ENCODE assay signal across 1 cellular context in the genomic region with DNA sequence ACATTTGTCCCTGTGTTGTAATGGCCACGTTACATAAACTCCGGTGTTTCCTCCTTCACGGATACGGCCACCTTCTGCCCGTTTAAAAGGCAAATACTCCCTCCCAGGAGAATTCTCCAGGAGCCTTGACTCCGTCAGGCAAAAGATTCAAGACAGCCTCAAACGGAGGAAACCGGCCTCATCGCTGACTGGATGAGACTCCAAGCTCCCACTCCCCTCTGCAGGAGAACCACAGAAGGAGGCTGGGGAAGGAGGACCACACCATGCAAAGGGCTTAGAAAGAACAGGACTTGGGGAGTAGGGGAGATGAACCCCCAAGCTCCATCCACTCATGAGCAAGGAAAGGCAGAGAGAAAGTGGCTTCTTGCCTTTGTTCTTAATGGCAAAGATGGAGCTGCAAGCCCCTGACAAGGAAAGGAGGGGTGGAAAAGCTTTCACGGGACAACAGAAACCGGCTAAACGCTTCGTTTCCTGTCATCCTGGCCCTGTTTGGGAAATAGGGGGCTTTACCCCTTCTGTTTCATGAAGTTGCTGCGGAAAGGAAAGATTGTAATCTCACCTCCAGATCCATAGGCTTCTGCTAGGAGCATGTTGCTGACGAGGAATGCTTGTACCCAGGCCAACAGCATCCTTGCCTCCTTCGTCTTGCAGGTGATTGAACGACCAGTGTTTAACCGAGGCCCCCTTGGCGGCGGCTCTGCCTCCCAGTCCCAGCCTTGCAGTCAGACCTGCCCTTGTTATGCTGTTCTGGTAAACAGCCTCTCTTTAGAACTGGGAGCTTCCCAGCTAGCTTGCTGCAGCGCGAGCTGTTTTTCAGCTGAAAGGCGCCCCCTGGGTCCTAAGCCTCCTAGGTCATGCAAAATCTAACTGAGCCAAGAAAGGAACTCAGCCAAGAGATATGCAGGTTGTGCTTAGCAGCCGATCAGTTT.
A peak's percentile ranks its signal among the peaks of the same experiment; 100 is the strongest.
TF ChIP-seq lines count a peak whose summit lies in the region.

A gene with protein sequence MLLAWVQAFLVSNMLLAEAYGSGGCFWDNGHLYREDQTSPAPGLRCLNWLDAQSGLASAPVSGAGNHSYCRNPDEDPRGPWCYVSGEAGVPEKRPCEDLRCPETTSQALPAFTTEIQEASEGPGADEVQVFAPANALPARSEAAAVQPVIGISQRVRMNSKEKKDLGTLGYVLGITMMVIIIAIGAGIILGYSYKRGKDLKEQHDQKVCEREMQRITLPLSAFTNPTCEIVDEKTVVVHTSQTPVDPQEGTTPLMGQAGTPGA (minus strand): TSS at position 773 of the 929 bp plus-strand sequence. CDS start 144 bp downstream, at position 629.

TF ChIP-seq in HepG2, 621 proteins besides CTCF, POLR2A, EP300 and RAD21 (continued from another document and continues in another):
- TF ChIP-seq, protein P1, sequence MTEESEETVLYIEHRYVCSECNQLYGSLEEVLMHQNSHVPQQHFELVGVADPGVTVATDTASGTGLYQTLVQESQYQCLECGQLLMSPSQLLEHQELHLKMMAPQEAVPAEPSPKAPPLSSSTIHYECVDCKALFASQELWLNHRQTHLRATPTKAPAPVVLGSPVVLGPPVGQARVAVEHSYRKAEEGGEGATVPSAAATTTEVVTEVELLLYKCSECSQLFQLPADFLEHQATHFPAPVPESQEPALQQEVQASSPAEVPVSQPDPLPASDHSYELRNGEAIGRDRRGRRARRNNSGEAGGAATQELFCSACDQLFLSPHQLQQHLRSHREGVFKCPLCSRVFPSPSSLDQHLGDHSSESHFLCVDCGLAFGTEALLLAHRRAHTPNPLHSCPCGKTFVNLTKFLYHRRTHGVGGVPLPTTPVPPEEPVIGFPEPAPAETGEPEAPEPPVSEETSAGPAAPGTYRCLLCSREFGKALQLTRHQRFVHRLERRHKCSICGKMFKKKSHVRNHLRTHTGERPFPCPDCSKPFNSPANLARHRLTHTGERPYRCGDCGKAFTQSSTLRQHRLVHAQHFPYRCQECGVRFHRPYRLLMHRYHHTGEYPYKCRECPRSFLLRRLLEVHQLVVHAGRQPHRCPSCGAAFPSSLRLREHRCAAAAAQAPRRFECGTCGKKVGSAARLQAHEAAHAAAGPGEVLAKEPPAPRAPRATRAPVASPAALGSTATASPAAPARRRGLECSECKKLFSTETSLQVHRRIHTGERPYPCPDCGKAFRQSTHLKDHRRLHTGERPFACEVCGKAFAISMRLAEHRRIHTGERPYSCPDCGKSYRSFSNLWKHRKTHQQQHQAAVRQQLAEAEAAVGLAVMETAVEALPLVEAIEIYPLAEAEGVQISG (CRISPR knock-in tag; IDR thresholded peaks at IDR 0.05) = peak; percentile 77
- TF ChIP-seq, protein P2, sequence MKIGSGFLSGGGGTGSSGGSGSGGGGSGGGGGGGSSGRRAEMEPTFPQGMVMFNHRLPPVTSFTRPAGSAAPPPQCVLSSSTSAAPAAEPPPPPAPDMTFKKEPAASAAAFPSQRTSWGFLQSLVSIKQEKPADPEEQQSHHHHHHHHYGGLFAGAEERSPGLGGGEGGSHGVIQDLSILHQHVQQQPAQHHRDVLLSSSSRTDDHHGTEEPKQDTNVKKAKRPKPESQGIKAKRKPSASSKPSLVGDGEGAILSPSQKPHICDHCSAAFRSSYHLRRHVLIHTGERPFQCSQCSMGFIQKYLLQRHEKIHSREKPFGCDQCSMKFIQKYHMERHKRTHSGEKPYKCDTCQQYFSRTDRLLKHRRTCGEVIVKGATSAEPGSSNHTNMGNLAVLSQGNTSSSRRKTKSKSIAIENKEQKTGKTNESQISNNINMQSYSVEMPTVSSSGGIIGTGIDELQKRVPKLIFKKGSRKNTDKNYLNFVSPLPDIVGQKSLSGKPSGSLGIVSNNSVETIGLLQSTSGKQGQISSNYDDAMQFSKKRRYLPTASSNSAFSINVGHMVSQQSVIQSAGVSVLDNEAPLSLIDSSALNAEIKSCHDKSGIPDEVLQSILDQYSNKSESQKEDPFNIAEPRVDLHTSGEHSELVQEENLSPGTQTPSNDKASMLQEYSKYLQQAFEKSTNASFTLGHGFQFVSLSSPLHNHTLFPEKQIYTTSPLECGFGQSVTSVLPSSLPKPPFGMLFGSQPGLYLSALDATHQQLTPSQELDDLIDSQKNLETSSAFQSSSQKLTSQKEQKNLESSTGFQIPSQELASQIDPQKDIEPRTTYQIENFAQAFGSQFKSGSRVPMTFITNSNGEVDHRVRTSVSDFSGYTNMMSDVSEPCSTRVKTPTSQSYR (CRISPR knock-in tag; IDR thresholded peaks at IDR 0.05; ENCODE audit: borderline replicate concordance) = no peak
- peak; percentile 61; the same call in 1 of the 3 replicates for TF ChIP-seq MXI1 (IDR thresholded peaks at IDR 0.05; ENCODE audit: borderline replicate concordance, low read depth, low read length)
- peak; percentile 53; the same call in 1 of the 2 replicates for TF ChIP-seq FOXK1 (CRISPR knock-in tag; IDR thresholded peaks at IDR 0.05; ENCODE audit: borderline replicate concordance, low read depth)
- TF ChIP-seq PAWR (CRISPR knock-in tag; IDR thresholded peaks at IDR 0.05; ENCODE audit: borderline replicate concordance) = no peak
- TF ChIP-seq ELF1 (CRISPR knock-in tag; IDR thresholded peaks at IDR 0.05) = 0 out of 2 replicates have a peak, but pooled peaks have one; percentile 12
- no peak for TF ChIP-seq ZNF24 (IDR thresholded peaks at IDR 0.05)
- TF ChIP-seq, protein P3, sequence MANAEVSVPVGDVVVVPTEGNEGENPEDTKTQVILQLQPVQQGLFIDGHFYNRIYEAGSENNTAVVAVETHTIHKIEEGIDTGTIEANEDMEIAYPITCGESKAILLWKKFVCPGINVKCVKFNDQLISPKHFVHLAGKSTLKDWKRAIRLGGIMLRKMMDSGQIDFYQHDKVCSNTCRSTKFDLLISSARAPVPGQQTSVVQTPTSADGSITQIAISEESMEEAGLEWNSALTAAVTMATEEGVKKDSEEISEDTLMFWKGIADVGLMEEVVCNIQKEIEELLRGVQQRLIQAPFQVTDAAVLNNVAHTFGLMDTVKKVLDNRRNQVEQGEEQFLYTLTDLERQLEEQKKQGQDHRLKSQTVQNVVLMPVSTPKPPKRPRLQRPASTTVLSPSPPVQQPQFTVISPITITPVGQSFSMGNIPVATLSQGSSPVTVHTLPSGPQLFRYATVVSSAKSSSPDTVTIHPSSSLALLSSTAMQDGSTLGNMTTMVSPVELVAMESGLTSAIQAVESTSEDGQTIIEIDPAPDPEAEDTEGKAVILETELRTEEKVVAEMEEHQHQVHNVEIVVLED (CRISPR knock-in tag; IDR thresholded peaks at IDR 0.05; ENCODE audit: borderline replicate concordance) = peak; percentile 41; the same call in 1 of the 2 replicates
- TF ChIP-seq HHEX (CRISPR knock-in tag; IDR thresholded peaks at IDR 0.05) = no peak
- no peak for TF ChIP-seq REL (CRISPR knock-in tag; conservative IDR thresholded peaks at IDR 0.05)
- TF ChIP-seq, protein P4, sequence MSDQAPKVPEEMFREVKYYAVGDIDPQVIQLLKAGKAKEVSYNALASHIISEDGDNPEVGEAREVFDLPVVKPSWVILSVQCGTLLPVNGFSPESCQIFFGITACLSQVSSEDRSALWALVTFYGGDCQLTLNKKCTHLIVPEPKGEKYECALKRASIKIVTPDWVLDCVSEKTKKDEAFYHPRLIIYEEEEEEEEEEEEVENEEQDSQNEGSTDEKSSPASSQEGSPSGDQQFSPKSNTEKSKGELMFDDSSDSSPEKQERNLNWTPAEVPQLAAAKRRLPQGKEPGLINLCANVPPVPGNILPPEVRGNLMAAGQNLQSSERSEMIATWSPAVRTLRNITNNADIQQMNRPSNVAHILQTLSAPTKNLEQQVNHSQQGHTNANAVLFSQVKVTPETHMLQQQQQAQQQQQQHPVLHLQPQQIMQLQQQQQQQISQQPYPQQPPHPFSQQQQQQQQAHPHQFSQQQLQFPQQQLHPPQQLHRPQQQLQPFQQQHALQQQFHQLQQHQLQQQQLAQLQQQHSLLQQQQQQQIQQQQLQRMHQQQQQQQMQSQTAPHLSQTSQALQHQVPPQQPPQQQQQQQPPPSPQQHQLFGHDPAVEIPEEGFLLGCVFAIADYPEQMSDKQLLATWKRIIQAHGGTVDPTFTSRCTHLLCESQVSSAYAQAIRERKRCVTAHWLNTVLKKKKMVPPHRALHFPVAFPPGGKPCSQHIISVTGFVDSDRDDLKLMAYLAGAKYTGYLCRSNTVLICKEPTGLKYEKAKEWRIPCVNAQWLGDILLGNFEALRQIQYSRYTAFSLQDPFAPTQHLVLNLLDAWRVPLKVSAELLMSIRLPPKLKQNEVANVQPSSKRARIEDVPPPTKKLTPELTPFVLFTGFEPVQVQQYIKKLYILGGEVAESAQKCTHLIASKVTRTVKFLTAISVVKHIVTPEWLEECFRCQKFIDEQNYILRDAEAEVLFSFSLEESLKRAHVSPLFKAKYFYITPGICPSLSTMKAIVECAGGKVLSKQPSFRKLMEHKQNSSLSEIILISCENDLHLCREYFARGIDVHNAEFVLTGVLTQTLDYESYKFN (CRISPR knock-in tag; conservative IDR thresholded peaks at IDR 0.05) = 0 out of 2 replicates have a peak, but pooled peaks have one; percentile 28
- TF ChIP-seq ZNF644 (CRISPR knock-in tag; IDR thresholded peaks at IDR 0.05; ENCODE audit: low read depth) = no peak
- no peak for TF ChIP-seq ZNF256 (CRISPR knock-in tag; conservative IDR thresholded peaks at IDR 0.05)
- peak; percentile 41 for TF ChIP-seq ZNF781 (CRISPR knock-in tag; IDR thresholded peaks at IDR 0.05; ENCODE audit: borderline replicate concordance, not compliant biosample characterization)
- no peak for TF ChIP-seq ESRRA (CRISPR knock-in tag; IDR thresholded peaks at IDR 0.05; ENCODE audit: low read depth)
- TF ChIP-seq MATR3 (CRISPR knock-in tag; IDR thresholded peaks at IDR 0.05) = no peak
- peak; percentile 37; the same call in 1 of the 2 replicates for TF ChIP-seq HMG20A (CRISPR knock-in tag; IDR thresholded peaks at IDR 0.05; ENCODE audit: borderline replicate concordance)
- TF ChIP-seq ZNF792 (CRISPR knock-in tag; IDR thresholded peaks at IDR 0.05) = peak; percentile 74; the same call in 1 of the 2 replicates
- TF ChIP-seq, protein P5, sequence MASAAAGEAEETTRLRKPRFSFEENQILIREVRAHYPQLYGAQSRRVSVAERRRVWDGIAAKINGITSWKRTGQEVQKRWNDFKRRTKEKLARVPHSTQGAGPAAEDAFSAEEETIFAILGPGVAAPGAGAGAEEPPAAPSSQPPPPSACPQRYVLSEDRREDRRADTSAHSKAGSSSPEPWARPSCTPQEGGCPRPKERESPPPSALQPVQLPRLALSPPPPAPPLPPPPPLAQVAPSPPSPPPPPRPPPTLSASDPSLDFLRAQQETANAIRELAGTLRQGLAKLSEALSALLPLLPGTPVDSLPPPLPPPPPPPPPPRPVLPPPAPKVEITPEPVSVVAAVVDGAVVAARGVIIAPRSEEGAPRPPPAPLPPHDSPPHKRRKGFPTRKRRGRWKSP (CRISPR knock-in tag; IDR thresholded peaks at IDR 0.05) = 0 out of 2 replicates have a peak, but pooled peaks have one; percentile 43
- no peak for TF ChIP-seq SRSF9 (IDR thresholded peaks at IDR 0.05; ENCODE audit: borderline replicate concordance, insufficient read depth, low read depth, low read length, poor library complexity, severe bottlenecking)
- peak; percentile 62 for TF ChIP-seq HOXA3 (CRISPR knock-in tag; IDR thresholded peaks at IDR 0.05)
- TF ChIP-seq, protein P6, sequence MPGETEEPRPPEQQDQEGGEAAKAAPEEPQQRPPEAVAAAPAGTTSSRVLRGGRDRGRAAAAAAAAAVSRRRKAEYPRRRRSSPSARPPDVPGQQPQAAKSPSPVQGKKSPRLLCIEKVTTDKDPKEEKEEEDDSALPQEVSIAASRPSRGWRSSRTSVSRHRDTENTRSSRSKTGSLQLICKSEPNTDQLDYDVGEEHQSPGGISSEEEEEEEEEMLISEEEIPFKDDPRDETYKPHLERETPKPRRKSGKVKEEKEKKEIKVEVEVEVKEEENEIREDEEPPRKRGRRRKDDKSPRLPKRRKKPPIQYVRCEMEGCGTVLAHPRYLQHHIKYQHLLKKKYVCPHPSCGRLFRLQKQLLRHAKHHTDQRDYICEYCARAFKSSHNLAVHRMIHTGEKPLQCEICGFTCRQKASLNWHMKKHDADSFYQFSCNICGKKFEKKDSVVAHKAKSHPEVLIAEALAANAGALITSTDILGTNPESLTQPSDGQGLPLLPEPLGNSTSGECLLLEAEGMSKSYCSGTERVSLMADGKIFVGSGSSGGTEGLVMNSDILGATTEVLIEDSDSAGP (CRISPR knock-in tag; IDR thresholded peaks at IDR 0.05; ENCODE audit: borderline replicate concordance) = peak; percentile 50; the same call in 1 of the 2 replicates
- TF ChIP-seq ZFP36 (IDR thresholded peaks at IDR 0.05; ENCODE audit: borderline replicate concordance, low read depth, low read length, partially characterized antibody) = no peak
- TF ChIP-seq NCOA2 (CRISPR knock-in tag; IDR thresholded peaks at IDR 0.05) = no peak
- TF ChIP-seq NFIC (IDR thresholded peaks at IDR 0.05; ENCODE audit: low read length) = no peak
- TF ChIP-seq WIZ (CRISPR knock-in tag; IDR thresholded peaks at IDR 0.05) = 0 out of 2 replicates have a peak, but pooled peaks have one; percentile 28
- TF ChIP-seq PHF5A (CRISPR knock-in tag; IDR thresholded peaks at IDR 0.05; ENCODE audit: low read depth, unreplicated experiment) = peak; percentile 38
- TF ChIP-seq ZFP1 (CRISPR knock-in tag; IDR thresholded peaks at IDR 0.05) = no peak
- TF ChIP-seq ZNF572 (CRISPR knock-in tag; IDR thresholded peaks at IDR 0.05) = no peak
- TF ChIP-seq ZNF766 (CRISPR knock-in tag; IDR thresholded peaks at IDR 0.05; ENCODE audit: borderline replicate concordance) = no peak
- no peak for TF ChIP-seq GLI4 (CRISPR knock-in tag; IDR thresholded peaks at IDR 0.05; ENCODE audit: borderline replicate concordance)
- TF ChIP-seq, protein P7, sequence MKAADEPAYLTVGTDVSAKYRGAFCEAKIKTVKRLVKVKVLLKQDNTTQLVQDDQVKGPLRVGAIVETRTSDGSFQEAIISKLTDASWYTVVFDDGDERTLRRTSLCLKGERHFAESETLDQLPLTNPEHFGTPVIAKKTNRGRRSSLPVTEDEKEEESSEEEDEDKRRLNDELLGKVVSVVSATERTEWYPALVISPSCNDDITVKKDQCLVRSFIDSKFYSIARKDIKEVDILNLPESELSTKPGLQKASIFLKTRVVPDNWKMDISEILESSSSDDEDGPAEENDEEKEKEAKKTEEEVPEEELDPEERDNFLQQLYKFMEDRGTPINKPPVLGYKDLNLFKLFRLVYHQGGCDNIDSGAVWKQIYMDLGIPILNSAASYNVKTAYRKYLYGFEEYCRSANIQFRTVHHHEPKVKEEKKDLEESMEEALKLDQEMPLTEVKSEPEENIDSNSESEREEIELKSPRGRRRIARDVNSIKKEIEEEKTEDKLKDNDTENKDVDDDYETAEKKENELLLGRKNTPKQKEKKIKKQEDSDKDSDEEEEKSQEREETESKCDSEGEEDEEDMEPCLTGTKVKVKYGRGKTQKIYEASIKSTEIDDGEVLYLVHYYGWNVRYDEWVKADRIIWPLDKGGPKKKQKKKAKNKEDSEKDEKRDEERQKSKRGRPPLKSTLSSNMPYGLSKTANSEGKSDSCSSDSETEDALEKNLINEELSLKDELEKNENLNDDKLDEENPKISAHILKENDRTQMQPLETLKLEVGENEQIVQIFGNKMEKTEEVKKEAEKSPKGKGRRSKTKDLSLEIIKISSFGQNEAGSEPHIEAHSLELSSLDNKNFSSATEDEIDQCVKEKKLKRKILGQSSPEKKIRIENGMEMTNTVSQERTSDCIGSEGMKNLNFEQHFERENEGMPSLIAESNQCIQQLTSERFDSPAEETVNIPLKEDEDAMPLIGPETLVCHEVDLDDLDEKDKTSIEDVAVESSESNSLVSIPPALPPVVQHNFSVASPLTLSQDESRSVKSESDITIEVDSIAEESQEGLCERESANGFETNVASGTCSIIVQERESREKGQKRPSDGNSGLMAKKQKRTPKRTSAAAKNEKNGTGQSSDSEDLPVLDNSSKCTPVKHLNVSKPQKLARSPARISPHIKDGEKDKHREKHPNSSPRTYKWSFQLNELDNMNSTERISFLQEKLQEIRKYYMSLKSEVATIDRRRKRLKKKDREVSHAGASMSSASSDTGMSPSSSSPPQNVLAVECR (CRISPR knock-in tag; IDR thresholded peaks at IDR 0.05; ENCODE audit: borderline replicate concordance) = peak; percentile 53; the same call in 1 of the 2 replicates
- TF ChIP-seq ERF (CRISPR knock-in tag; IDR thresholded peaks at IDR 0.05) = 0 out of 2 replicates have a peak, but pooled peaks have one; percentile 19
- peak; percentile 91 for TF ChIP-seq SAP130 (CRISPR knock-in tag; IDR thresholded peaks at IDR 0.05; ENCODE audit: low read depth)
- TF ChIP-seq BORCS8-MEF2B (CRISPR knock-in tag; IDR thresholded peaks at IDR 0.05) = 0 out of 2 replicates have a peak, but pooled peaks have one; percentile 55
